In the genomic region with DNA sequence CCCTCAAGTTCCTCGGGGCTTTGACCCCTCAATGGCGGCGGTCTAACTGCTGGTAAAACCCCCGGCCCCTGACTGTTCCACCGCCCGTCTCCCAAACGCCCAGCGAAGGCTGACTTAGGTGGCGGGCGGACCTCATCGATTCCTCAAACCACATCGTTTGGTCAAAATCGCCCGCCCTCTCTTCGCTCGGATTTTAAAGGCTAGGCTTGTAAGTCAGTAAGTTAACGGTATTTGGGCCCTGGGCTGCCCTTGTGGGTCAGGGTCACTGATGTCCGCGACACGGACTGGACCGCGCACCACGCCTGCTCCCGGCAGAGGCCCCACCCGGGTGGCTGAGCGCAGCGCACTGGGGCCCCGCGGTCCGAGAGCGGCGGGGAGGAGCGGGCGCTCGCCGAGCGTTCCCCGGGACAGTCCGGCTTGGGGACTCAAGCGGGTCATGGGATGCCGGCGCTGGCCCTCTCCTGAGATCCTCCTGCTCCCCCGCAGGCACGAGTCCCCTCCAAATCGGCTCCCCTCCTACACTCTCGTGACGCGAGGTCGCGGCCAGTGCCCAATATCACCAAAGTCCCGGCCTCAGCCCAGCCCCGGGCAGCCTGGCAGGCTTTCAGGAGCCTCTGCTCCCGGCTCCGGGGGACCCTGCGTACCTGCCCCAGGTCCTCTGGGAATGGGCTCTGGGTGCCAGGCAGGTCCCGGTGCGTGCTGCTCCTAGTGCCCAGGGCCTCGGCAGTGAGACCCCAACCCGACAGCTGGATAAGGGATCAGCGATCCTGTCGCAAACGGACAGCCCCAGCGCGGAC, we compare ENCODE assay signal across 8 cellular contexts. TPM values are rescaled to one million over a fixed set of nuclear protein-coding genes. Genes with fewer than 3 reads are reported as not detected.
DNase-seq lines count a peak whose midpoint lies in the region; ATAC-seq and TF ChIP-seq lines count a peak whose summit lies in the region.

No MANE protein-coding gene starts in this region.

- 1 to 4% methylated on average over 20 to 33 of the region's 64 CpGs for WGBS in thyroid gland, 2 donors

- TF ChIP-seq CTCF in left lung (IDR thresholded peaks at IDR 0.05) (no peak), thyroid gland (IDR thresholded peaks at IDR 0.05) (no peak)

- peak; percentile 62 for DNase-seq in activated CD8-positive, alpha-beta memory T cell treated with anti-CD3 and anti-CD28 coated beads for 24 hours
- no peak for DNase-seq in activated CD8-positive, alpha-beta memory T cell treated with anti-CD3 and anti-CD28 coated beads, Interleukin-2, amount 50 U/mL, for 4 hours
- peak in 1 of 2 donors; percentile 25 for DNase-seq in activated naive CD4-positive, alpha-beta T cell treated with anti-CD3 and anti-CD28 coated beads, Interleukin-2, amount 50 U/mL, for 72 hours (ENCODE audit: low spot score in 2 of 2)
- DNase-seq in left lung (peak in 1 of 2 donors; percentile 82), thyroid gland (peak in 1 of 2 donors; percentile 6), COLO829 (ENCODE audit: low spot score) (no peak)

- H3K27me3 ChIP-seq in left lung (peaks cover 63 to 98% of the 10 kb centered on the region in 2 donors), thyroid gland (peaks cover 22% of the 10 kb centered on the region)

- ATAC-seq in activated naive CD4-positive, alpha-beta T cell treated with anti-CD3 and anti-CD28 coated beads, Interleukin-2, amount 50 U/mL, for 72 hours = peak; percentile 16 to 35
- ATAC-seq in left lung (peak; percentile 45), GM21528 (IDR thresholded peaks at IDR 0.05; ENCODE audit: low FRiP score, unreplicated experiment) (no peak), HG03097 (IDR thresholded peaks at IDR 0.05; ENCODE audit: low FRiP score, unreplicated experiment) (no peak)

- peaks cover 19 to 52% of the 10 kb centered on the region in 2 donors for H3K4me1 ChIP-seq in left lung
- H3K4me1 ChIP-seq in thyroid gland = peaks cover 10 to 23% of the 10 kb centered on the region in 2 donors

- intact Hi-C loops in left lung (cut with DNase I) = no loop called here
- intact Hi-C loops in thyroid gland (cut with DNase I) = no loop called here

- H3K4me3 ChIP-seq in left lung = peak overlapping the region; percentile 42 to 60
- H3K4me3 ChIP-seq in thyroid gland (replicated peaks in 1 of 3) = peak overlapping the region; percentile 7 to 44 (median 21)

- no peaks in the 10 kb centered on the region for H3K36me3 Mint-ChIP-seq in activated naive CD4-positive, alpha-beta T cell treated with anti-CD3 and anti-CD28 coated beads, Interleukin-2, amount 50 U/mL, for 72 hours

- H3K27ac Mint-ChIP-seq in activated naive CD4-positive, alpha-beta T cell treated with anti-CD3 and anti-CD28 coated beads, Interleukin-2, amount 50 U/mL, for 72 hours = peak overlapping the region in 1 of 2 donors; percentile 70

- H3K36me3 ChIP-seq in left lung (no peaks in the 10 kb centered on the region), thyroid gland (no peaks in the 10 kb centered on the region)

- H3K9me3 ChIP-seq in left lung (no peaks in the 10 kb centered on the region), thyroid gland (no peaks in the 10 kb centered on the region)

- peak overlapping the region; percentile 42 to 81 for H3K27ac ChIP-seq in left lung
- peak overlapping the region in 2 of 3 donors; percentile 61 to 66 for H3K27ac ChIP-seq in thyroid gland

- TF ChIP-seq POLR2A in thyroid gland (IDR thresholded peaks at IDR 0.05) = no peak

- no peaks in the 10 kb centered on the region for H3K9me3 Mint-ChIP-seq in activated naive CD4-positive, alpha-beta T cell treated with anti-CD3 and anti-CD28 coated beads, Interleukin-2, amount 50 U/mL, for 72 hours

RNA-seq across cellular contexts. Expression of a gene that starts 1.0 kb away (rescaled TPM):
- total RNA-seq in activated naive CD4-positive, alpha-beta T cell treated with anti-CD3 and anti-CD28 coated beads, Interleukin-2, amount 50 U/mL, for 72 hours = 10 to 100 TPM in 1 of 2 donors, 1 to 10 TPM in 1; 4.0 to 25.5 TPM
- total RNA-seq in left lung (10 to 100 TPM; 25.2 to 30.3 TPM), thyroid gland (100 to 1,000 TPM in 1 of 4 donors, 10 to 100 TPM in 3; 23.4 to 132 (median 44.4) TPM)

Comparison
In these comparisons a context has a peak if more than half of its experiments do, and no peak if none do; other contexts are left out.
1. ATAC-seq: peak in activated naive CD4-positive, alpha-beta T cell treated with anti-CD3 and anti-CD28 coated beads, Interleukin-2, amount 50 U/mL, for 72 hours (2 of 2) and left lung (single experiment); none in GM21528 (single experiment) and HG03097 (single experiment).